In genomic region chr1:153880962-153881361, GRCh38 we compare ENCODE assay signal across 1 cellular context.
TF ChIP-seq lines count a peak whose summit lies in the region.

No MANE protein-coding gene starts in this region.

TF ChIP-seq in HEK293, 187 proteins besides CTCF, POLR2A, EP300 and RAD21 (continued from another document and continues in another):
- TF ChIP-seq ZBTB48 (tag by site-specific recombination; IDR thresholded peaks at IDR 0.05) (no peak; the same call in 1 of the 2 replicates), YY2 (tag by site-specific recombination; IDR thresholded peaks at IDR 0.05) (no peak), KLF16 (tag by site-specific recombination; IDR thresholded peaks at IDR 0.05) (peak; percentile 36; the same call in 1 of the 2 replicates), IKZF3 (tag by site-specific recombination; IDR thresholded peaks at IDR 0.05) (peak; percentile 96), ZNF449 (tag by site-specific recombination; IDR thresholded peaks at IDR 0.05) (peak; percentile 72), PRDM10 (tag by site-specific recombination; IDR thresholded peaks at IDR 0.05) (peak; percentile 96), GFI1B (tag by site-specific recombination; IDR thresholded peaks at IDR 0.05) (peak; percentile 92), ZSCAN18 (tag by site-specific recombination; IDR thresholded peaks at IDR 0.05) (peak; percentile 79; the same call in 1 of the 2 replicates), ZNF555 (tag by site-specific recombination; conservative IDR thresholded peaks at IDR 0.05) (no peak), GLI4 (tag by site-specific recombination; IDR thresholded peaks at IDR 0.05) (no peak), ZNF114 (tag by site-specific recombination; IDR thresholded peaks at IDR 0.05) (no peak), ZNF529 (tag by site-specific recombination; IDR thresholded peaks at IDR 0.05; ENCODE audit: insufficient replicate concordance) (peak; percentile 79), ZNF645 (tag by site-specific recombination; IDR thresholded peaks at IDR 0.05) (no peak), ZNF510 (tag by site-specific recombination; IDR thresholded peaks at IDR 0.05; ENCODE audit: insufficient replicate concordance) (no peak), ZNF248 (tag by site-specific recombination; IDR thresholded peaks at IDR 0.05) (0 out of 2 replicates have a peak, but pooled peaks have one; percentile 24), ZNF221 (tag by site-specific recombination; IDR thresholded peaks at IDR 0.05; ENCODE audit: borderline replicate concordance) (peak; percentile 97; the same call in 1 of the 2 replicates), ZNF521 (tag by site-specific recombination; IDR thresholded peaks at IDR 0.05) (no peak), ZNF24 (tag by site-specific recombination; IDR thresholded peaks at IDR 0.05) (peak; percentile 80), GLIS1 (tag by site-specific recombination; IDR thresholded peaks at IDR 0.05) (no peak), ZNF112 (tag by site-specific recombination; IDR thresholded peaks at IDR 0.05) (peak; percentile 89), PBX3 (CRISPR knock-in tag; IDR thresholded peaks at IDR 0.05) (no peak), KLF1 (tag by site-specific recombination; IDR thresholded peaks at IDR 0.05) (no peak), ZBTB21 (tag by site-specific recombination; IDR thresholded peaks at IDR 0.05) (peak; percentile 81), ZNF843 (tag by site-specific recombination; IDR thresholded peaks at IDR 0.05) (no peak; the same call in 1 of the 2 replicates), ZNF785 (tag by site-specific recombination; IDR thresholded peaks at IDR 0.05) (no peak), ZBTB17 (tag by site-specific recombination; IDR thresholded peaks at IDR 0.05) (peak; percentile 94), ZNF19 (tag by site-specific recombination; IDR thresholded peaks at IDR 0.05; ENCODE audit: low read depth) (no peak), ZNF639 (tag by site-specific recombination; IDR thresholded peaks at IDR 0.05) (peak; percentile 65; the same call in 1 of the 2 replicates), ZNF513 (tag by site-specific recombination; IDR thresholded peaks at IDR 0.05) (0 out of 2 replicates have a peak, but pooled peaks have one; percentile 35), ZNF174 (tag by site-specific recombination; IDR thresholded peaks at IDR 0.05) (peak; percentile 77; the same call in 1 of the 2 replicates), ZNF426 (tag by site-specific recombination; IDR thresholded peaks at IDR 0.05) (no peak), ZBTB26 (tag by site-specific recombination; optimal IDR thresholded peaks at IDR 0.05) (peak; percentile 68), ZNF580 (tag by site-specific recombination; IDR thresholded peaks at IDR 0.05) (peak; percentile 83; the same call in 1 of the 2 replicates), BCL11A (tag by site-specific recombination; IDR thresholded peaks at IDR 0.05; ENCODE audit: low read depth) (peak; percentile 86; the same call in 1 of the 2 replicates), ZNF501 (tag by site-specific recombination; IDR thresholded peaks at IDR 0.05) (peak; percentile 70; the same call in 1 of the 2 replicates), ZFP41 (tag by site-specific recombination; IDR thresholded peaks at IDR 0.05; ENCODE audit: borderline replicate concordance) (no peak), ZNF394 (tag by site-specific recombination; IDR thresholded peaks at IDR 0.05; ENCODE audit: borderline replicate concordance) (peak; percentile 50), INSM2 (tag by site-specific recombination; IDR thresholded peaks at IDR 0.05) (peak; percentile 97), ZNF148 (tag by site-specific recombination; IDR thresholded peaks at IDR 0.05; ENCODE audit: borderline replicate concordance) (no peak), ZXDB (tag by site-specific recombination; IDR thresholded peaks at IDR 0.05) (peak; percentile 80), GLIS2 (tag by site-specific recombination; IDR thresholded peaks at IDR 0.05) (no peak), ZNF791 (tag by site-specific recombination; IDR thresholded peaks at IDR 0.05) (no peak), ZNF37A (tag by site-specific recombination; IDR thresholded peaks at IDR 0.05) (peak; percentile 92), ZNF544 (tag by site-specific recombination; IDR thresholded peaks at IDR 0.05) (no peak; the same call in 1 of the 2 replicates), ZNF10 (tag by site-specific recombination; IDR thresholded peaks at IDR 0.05) (no peak), EGR2 (tag by site-specific recombination; IDR thresholded peaks at IDR 0.05; ENCODE audit: low read depth) (no peak), ZNF23 (tag by site-specific recombination; IDR thresholded peaks at IDR 0.05; ENCODE audit: borderline replicate concordance) (no peak)
